ENCODE assay signal across 1 cellular context in genomic region chr22:40180403-40180802, GRCh38.
TF ChIP-seq lines count a peak whose summit lies in the region.

No MANE protein-coding gene starts in this region.

TF ChIP-seq in SK-N-SH, 30 proteins besides CTCF, POLR2A, EP300 and RAD21 (continued from another document):
- TF ChIP-seq ZBTB33 (IDR thresholded peaks at IDR 0.05; ENCODE audit: borderline replicate concordance, low read depth) (no peak), JUND (IDR thresholded peaks at IDR 0.05) (no peak), MAX (IDR thresholded peaks at IDR 0.05; ENCODE audit: low read depth) (no peak), YY1 (IDR thresholded peaks at IDR 0.05; ENCODE audit: low read depth) (no peak), ELF1 (IDR thresholded peaks at IDR 0.05) (no peak), RCOR1 (IDR thresholded peaks at IDR 0.05; ENCODE audit: low read length) (no peak), MXI1 (IDR thresholded peaks at IDR 0.05; ENCODE audit: low read depth, low read length) (no peak), FOXM1 (IDR thresholded peaks at IDR 0.05; ENCODE audit: low read depth) (no peak), IRF3 (IDR thresholded peaks at IDR 0.05; ENCODE audit: low read depth, low read length) (no peak), FOXJ3 (CRISPR knock-in tag; IDR thresholded peaks at IDR 0.05) (no peak), GABPA (IDR thresholded peaks at IDR 0.05; ENCODE audit: low read depth) (no peak), USF1 (IDR thresholded peaks at IDR 0.05; ENCODE audit: borderline replicate concordance, low read depth) (no peak), SMC3 (IDR thresholded peaks at IDR 0.05; ENCODE audit: low read depth, low read length) (no peak), CHD2 (IDR thresholded peaks at IDR 0.05; ENCODE audit: low read length, partially characterized antibody) (no peak), USF2 (IDR thresholded peaks at IDR 0.05; ENCODE audit: borderline replicate concordance, low read depth, low read length) (no peak)
